In genomic region chr19:16135410-16136127, GRCh38 we compare ENCODE assay signal across 28 cellular contexts. TPM values are rescaled to one million over a fixed set of nuclear protein-coding genes. Genes with fewer than 3 reads are reported as not detected.
A peak's percentile ranks its signal among the peaks of the same experiment; 100 is the strongest.
DNase-seq lines count a peak whose midpoint lies in the region; ATAC-seq, FAIRE-seq and TF ChIP-seq lines count a peak whose summit lies in the region.
"Had no signal": no experiment of that assay in that cellular context is flagged by ENCODE, and none has a peak within 500 bp of the region (broad histone marks: within the 10 kb centered on the region; RNA-seq: fewer than 3 reads in every experiment).

No MANE protein-coding gene starts in this region.

- no peak overlapping the region for H3K4me3 ChIP-seq in MM.1S (ENCODE audit: low read length)
- no peak overlapping the region for H3K4me3 ChIP-seq in K562
- H3K4me3 ChIP-seq: A549, coronary artery, GM23248, mucosa of descending colon, spleen had no signal

- in situ Hi-C loops in K562 (cut with MboI) = no loop called here

- TF ChIP-seq CTCF in MM.1S (IDR thresholded peaks at IDR 0.05; ENCODE audit: low read length) (no peak), K562 (IDR thresholded peaks at IDR 0.05 in 2 of 3, conservative IDR thresholded peaks at IDR 0.05 in 1 of 3; ENCODE audit: insufficient read depth in 2 of 3, low read depth in 1 of 3, low read length in 3 of 3) (no peak), GM10248 (IDR thresholded peaks at IDR 0.05; ENCODE audit: control extremely low read depth, extremely low read depth, low read depth, missing control alignments) (no peak)

- CTCF ChIA-PET in K562 (lab: Yijun Ruan, JAX; ENCODE audit: low intra/inter-chr PET ratio) (no interaction called here), GM10248 (lab: Yijun Ruan, JAX) (interaction anchor here (1.1 to 1.9 kb wide), 6 partner anchors 12 to 25 kb away, joined by 3 to 7 read pairs (median 5); no protein-coding TSS in a partner anchor)
- CTCF ChIA-PET in activated CD4-positive, alpha-beta T cell treated with anti-CD3 and anti-CD28 coated beads, Interleukin-2, amount 10 ng/mL, durations not matched to agents 7 days and 5 days (lab: Charles Lee) = no interaction called here

- H3K27me3 ChIP-seq in MM.1S (replicated peaks; ENCODE audit: insufficient read depth, low read length) (no peaks in the 10 kb centered on the region), K562 (ENCODE audit: control insufficient read depth in 2 of 2, insufficient read depth in 2 of 2, low read length in 2 of 2) (no peaks in the 10 kb centered on the region)
- H3K27me3 ChIP-seq: spleen had no signal

- no peak overlapping the region for H3K4me2 ChIP-seq in MM.1S (ENCODE audit: low read depth, low read length)
- no peak overlapping the region for H3K4me2 ChIP-seq in K562 (ENCODE audit: insufficient read depth, low read length)
- H3K4me2 ChIP-seq: A549 had no signal

- H3K4me1 Mint-ChIP-seq in T-helper 2 cell treated with Interferon-gamma antibody and Interleukin-4, amounts not matched to agents 5 μg/mL and 100 μg/mL, for 36 hours (ENCODE audit: low read depth) = peaks cover 23% of the 10 kb centered on the region
- peaks cover 62% of the 10 kb centered on the region for H3K4me1 Mint-ChIP-seq in stimulated activated effector memory CD8-positive, alpha-beta T cell treated with anti-CD3 and anti-CD28 coated beads, Interleukin-12 subunit alpha, Interleukin-12 subunit beta, amount 100 ng/mL, for 72 hours
- H3K4me1 Mint-ChIP-seq in activated CD4-positive, alpha-beta T cell treated with anti-CD3 and anti-CD28 coated beads, Interleukin-2, amount 10 ng/mL, durations not matched to agents 7 days and 5 days = peaks cover 15% of the 10 kb centered on the region

- peaks cover 40% of the 10 kb centered on the region for H3K4me1 ChIP-seq in MM.1S (ENCODE audit: low read length)
- no peaks in the 10 kb centered on the region; a peak in 1 of 5 replicates for H3K4me1 ChIP-seq in K562 (replicated peaks in 1 of 2; ENCODE audit: control insufficient read depth in 2 of 2, insufficient read depth in 2 of 2, low read length in 2 of 2)
- H3K4me1 ChIP-seq: A549 had no signal

- H3K9me3 ChIP-seq in MM.1S (replicated peaks; ENCODE audit: insufficient read depth, low read length) (no peaks in the 10 kb centered on the region), K562 (replicated peaks; ENCODE audit: control insufficient read depth, insufficient read depth, low read depth, low read length) (no peaks in the 10 kb centered on the region)
- H3K9me3 ChIP-seq: A549, mucosa of descending colon, spleen had no signal

- no TSS peak for BruUV-seq in K562 (replicated peaks; lab: Mats Ljungman, UMichigan)

- 64% methylated on average over 3 of the region's 4 CpGs for WGBS in K562 (ENCODE audit: insufficient coverage, low coverage, missing lambda C conversion rate)

- no peaks in the 10 kb centered on the region for H3K27me3 Mint-ChIP-seq in T-helper 2 cell treated with Interferon-gamma antibody and Interleukin-4, amounts not matched to agents 5 μg/mL and 100 μg/mL, for 36 hours (ENCODE audit: low read depth)
- H3K27me3 Mint-ChIP-seq in activated CD4-positive, alpha-beta T cell treated with anti-CD3 and anti-CD28 coated beads, Interleukin-2, amount 10 ng/mL, durations not matched to agents 7 days and 5 days = no peaks in the 10 kb centered on the region

- peaks cover 5% of the 10 kb centered on the region for H3K9me3 Mint-ChIP-seq in T-helper 2 cell treated with Interferon-gamma antibody and Interleukin-4, amounts not matched to agents 5 μg/mL and 100 μg/mL, for 36 hours
- peaks cover 4% of the 10 kb centered on the region for H3K9me3 Mint-ChIP-seq in stimulated activated effector memory CD8-positive, alpha-beta T cell treated with anti-CD3 and anti-CD28 coated beads, Interleukin-12 subunit alpha, Interleukin-12 subunit beta, amount 100 ng/mL, for 72 hours
- peaks cover 8% of the 10 kb centered on the region for H3K9me3 Mint-ChIP-seq in activated CD4-positive, alpha-beta T cell treated with anti-CD3 and anti-CD28 coated beads, Interleukin-2, amount 10 ng/mL, durations not matched to agents 7 days and 5 days

- no peaks in the 10 kb centered on the region for H3K9me1 ChIP-seq in K562 (ENCODE audit: control insufficient read depth, insufficient read depth, low read length)

- FAIRE-seq in K562 (lab: Jason Lieb, UNC) = peak; percentile 49
- FAIRE-seq: A549, bronchial epithelial cell, GM12892, urothelium cell line had no signal

- no peak overlapping the region for H3K4me3 Mint-ChIP-seq in T-helper 2 cell treated with Interferon-gamma antibody and Interleukin-4, amounts not matched to agents 5 μg/mL and 100 μg/mL, for 36 hours
- H3K4me3 Mint-ChIP-seq in stimulated activated effector memory CD8-positive, alpha-beta T cell treated with anti-CD3 and anti-CD28 coated beads, Interleukin-12 subunit alpha, Interleukin-12 subunit beta, amount 100 ng/mL, for 72 hours = no peak overlapping the region
- no peak overlapping the region for H3K4me3 Mint-ChIP-seq in activated CD4-positive, alpha-beta T cell treated with anti-CD3 and anti-CD28 coated beads, Interleukin-2, amount 10 ng/mL, durations not matched to agents 7 days and 5 days

- H4K20me1 ChIP-seq in MM.1S (ENCODE audit: insufficient read depth, low read length) = no peaks in the 10 kb centered on the region
- H4K20me1 ChIP-seq in K562 (replicated peaks; ENCODE audit: control insufficient read depth, insufficient read depth, low read length) = peaks cover 4% of the 10 kb centered on the region; the same call in 1 of the 2 replicates

- DNase-seq in T-helper 2 cell treated with Interferon-gamma antibody and Interleukin-4, amounts not matched to agents 5 μg/mL and 100 μg/mL, for 36 hours (ENCODE audit: low spot score) = no peak
- DNase-seq in T-helper 2 cell = no peak
- DNase-seq in MM.1S = no peak
- no peak for DNase-seq in K562 (ENCODE audit: extremely low read depth in 1 of 4, low spot score in 3 of 4)
- no peak for DNase-seq in stimulated activated effector memory CD8-positive, alpha-beta T cell treated with anti-CD3 and anti-CD28 coated beads, Interleukin-12 subunit alpha, Interleukin-12 subunit beta, amount 100 ng/mL, for 72 hours (ENCODE audit: low spot score in 2 of 2)
- no peak for DNase-seq in NCI-H446 treated with DMSO at 0.1 percent for 48 hours (lab: John Stamatoyannopoulos, UW)
- DNase-seq in GM10248 (ENCODE audit: extremely low spot score) = no peak
- DNase-seq in activated CD4-positive, alpha-beta T cell treated with anti-CD3 and anti-CD28 coated beads, Interleukin-2, amount 10 ng/mL, durations not matched to agents 7 days and 5 days = no peak
- DNase-seq: activated CD8-positive, alpha-beta memory T cell treated with anti-CD3 and anti-CD28 coated beads, Interleukin-2, amount 50 U/mL, for 4 hours; activated gamma-delta T cell treated with Interleukin-2 at 50 U/mL for 16 hours; amniotic stem cell; GM23248; left ventricle myocardium superior; mucosa of descending colon; NCI-H1048; NCI-H187 treated with DMSO at 0.1 percent for 48 hours; NCI-H345; RPMI8226; spleen; stimulated activated CD4-positive, alpha-beta T cell treated with anti-CD3 and anti-CD28 coated beads, Interleukin-4, amount 100 ng/mL, for 24 hours; substantia nigra had no signal

- TF ChIP-seq EP300 in K562 (IDR thresholded peaks at IDR 0.05; ENCODE audit: low read length) = no peak

- H3K27ac ChIP-seq in MM.1S (ENCODE audit: low read length) (peak overlapping the region; percentile 92; the same call in 1 of the 2 replicates), K562 (ENCODE audit: extremely low read depth, low read depth, low read length) (no peak overlapping the region)
- H3K27ac ChIP-seq: A549, coronary artery, GM23248 had no signal

- H3K36me3 Mint-ChIP-seq in T-helper 2 cell treated with Interferon-gamma antibody and Interleukin-4, amounts not matched to agents 5 μg/mL and 100 μg/mL, for 36 hours (ENCODE audit: low read depth) = peaks cover 43% of the 10 kb centered on the region
- peaks cover 63% of the 10 kb centered on the region for H3K36me3 Mint-ChIP-seq in stimulated activated effector memory CD8-positive, alpha-beta T cell treated with anti-CD3 and anti-CD28 coated beads, Interleukin-12 subunit alpha, Interleukin-12 subunit beta, amount 100 ng/mL, for 72 hours
- peaks cover 43% of the 10 kb centered on the region for H3K36me3 Mint-ChIP-seq in activated CD4-positive, alpha-beta T cell treated with anti-CD3 and anti-CD28 coated beads, Interleukin-2, amount 10 ng/mL, durations not matched to agents 7 days and 5 days (ENCODE audit: low read depth)

- no peak; the same call in 2 of the 3 replicates for ATAC-seq in K562
- ATAC-seq in stimulated activated effector memory CD8-positive, alpha-beta T cell treated with anti-CD3 and anti-CD28 coated beads, Interleukin-12 subunit alpha, Interleukin-12 subunit beta, amount 100 ng/mL, for 72 hours = no peak

- peaks cover 31% of the 10 kb centered on the region for H3K79me2 ChIP-seq in MM.1S (ENCODE audit: low read length)
- no peaks in the 10 kb centered on the region for H3K79me2 ChIP-seq in K562 (ENCODE audit: control insufficient read depth, insufficient read depth, low read length)

- TF ChIP-seq POLR2A in K562 (conservative IDR thresholded peaks at IDR 0.05) = no peak; the same call in 1 of the 2 replicates

- peaks cover 47% of the 10 kb centered on the region for H3F3A ChIP-seq in MM.1S (ENCODE audit: insufficient read depth, low read length)

- intact Hi-C loops in K562 (cut with micrococcal nuclease) = no loop called here

- TF ChIP-seq RAD21 in K562 (CRISPR knock-in tag; conservative IDR thresholded peaks at IDR 0.05 in 1 of 2, IDR thresholded peaks at IDR 0.05 in 1 of 2) = no peak

- H3K9ac ChIP-seq in MM.1S (ENCODE audit: low read length) = no peak overlapping the region
- H3K9ac ChIP-seq in K562 (ENCODE audit: insufficient read depth in 1 of 2, low read depth in 2 of 2, low read length in 2 of 2) = no peak overlapping the region; a peak in 1 of 4 replicates
- H3K9ac ChIP-seq: GM23248 had no signal

- no peaks in the 10 kb centered on the region for H3K9me2 ChIP-seq in MM.1S (replicated peaks; ENCODE audit: insufficient read depth, low read length)

- H3K27ac Mint-ChIP-seq in T-helper 2 cell treated with Interferon-gamma antibody and Interleukin-4, amounts not matched to agents 5 μg/mL and 100 μg/mL, for 36 hours = peak overlapping the region; percentile 34
- H3K27ac Mint-ChIP-seq in stimulated activated effector memory CD8-positive, alpha-beta T cell treated with anti-CD3 and anti-CD28 coated beads, Interleukin-12 subunit alpha, Interleukin-12 subunit beta, amount 100 ng/mL, for 72 hours = peak overlapping the region; percentile 69
- H3K27ac Mint-ChIP-seq in activated CD4-positive, alpha-beta T cell treated with anti-CD3 and anti-CD28 coated beads, Interleukin-2, amount 10 ng/mL, durations not matched to agents 7 days and 5 days = no peak overlapping the region

- H3K36me3 ChIP-seq in MM.1S (replicated peaks; ENCODE audit: insufficient read depth, low read length) (peaks cover 12% of the 10 kb centered on the region), K562 (ENCODE audit: control insufficient read depth, insufficient read depth, low read length) (peaks cover 29% of the 10 kb centered on the region; the same call in 2 of the 3 replicates)

- POLR2A ChIA-PET in K562 (lab: Yijun Ruan, JAX) (interaction anchor here (0.6 to 0.8 kb wide), 2 partner anchors 12 to 38 kb away, joined by 3 to 4 read pairs; no protein-coding TSS in a partner anchor), GM10248 (lab: Yijun Ruan, JAX) (interaction anchor here (0.6 kb wide), 1 partner anchor 16 kb away, joined by 3 read pairs; no protein-coding TSS in a partner anchor)
- POLR2A ChIA-PET in activated CD4-positive, alpha-beta T cell treated with anti-CD3 and anti-CD28 coated beads, Interleukin-2, amount 10 ng/mL, durations not matched to agents 7 days and 5 days (lab: Charles Lee) = no interaction called here

- H2AFZ ChIP-seq in MM.1S (ENCODE audit: low read length) (no peak overlapping the region), K562 (ENCODE audit: low read depth, low read length) (no peak overlapping the region)
- H2AFZ ChIP-seq: GM23248 had no signal

RNA-seq across cellular contexts. Expression of gene HSH2D, which starts 7.9 kb away (rescaled TPM):
- 0.81 TPM in 1 of 2 replicates, not detected in the other for total RNA-seq in K562 (2011; cell fraction: chromatin; rRNA removed; ENCODE audit: low replicate concordance)
- 0.39 and 0.67 TPM in 2 replicates for total RNA-seq in K562 (2011; cell fraction: nucleolus; rRNA removed)
- total RNA-seq in K562 (2011; cell fraction: nucleoplasm; rRNA removed) = 0.37 TPM in 1 of 2 replicates, not detected in the other
- 0.18 and 0.29 TPM in 2 replicates for total RNA-seq in K562 (2014; rRNA removed)
- 0.15 and 0.19 TPM in 2 replicates for total RNA-seq in K562 (2014; rRNA removed; fragmentation: Illumina TruSeq; extraction: Trizol)
- 1.1 TPM in 2 replicates for total RNA-seq in K562 (2015; rRNA removed; fragmentation: Illumina TruSeq; extraction: Trizol)
- total RNA-seq in K562 (2021) = 0.16 and 0.42 TPM in 2 replicates
- polyA plus RNA-seq in K562 (2011; rRNA removed) = 0.33 and 0.39 TPM in 2 replicates
- 0.44 and 0.69 TPM in 2 replicates for polyA plus RNA-seq in K562 (2011; cell fraction: cytosol; rRNA removed)
- 0.68 and 0.69 TPM in 2 replicates for polyA plus RNA-seq in K562 (2011; cell fraction: nucleus; rRNA removed)
- 0.40 and 3.0 TPM in 2 replicates for polyA plus RNA-seq in K562 (2012)
- polyA plus RNA-seq in K562 (2014; fragmentation: Illumina TruSeq; extraction: Trizol) = 0.30 and 0.42 TPM in 2 replicates
- polyA plus RNA-seq in K562 (2014; fragmentation: Nextera tagmentation; extraction: Ambion mirVana) = under 1 TPM in 1 of 2 experiments, not detected in 1; 0.03 TPM
- polyA plus RNA-seq in K562 (2014; rRNA removed) = 0.12 and 0.37 TPM in 2 replicates
- polyA minus RNA-seq in K562 (2011; rRNA and poly(A)+ RNA removed) = 0.09 TPM in 1 of 2 replicates, not detected in the other
- not detected in 2 replicates for polyA minus RNA-seq in K562 (2011; cell fraction: cytosol; rRNA and poly(A)+ RNA removed)
- 0.22 and 0.27 TPM in 2 replicates for polyA minus RNA-seq in K562 (2011; cell fraction: nucleus; rRNA and poly(A)+ RNA removed)
- total RNA-seq in activated CD4-positive, alpha-beta T cell treated with anti-CD3 and anti-CD28 coated beads, Interleukin-2, amount 10 ng/mL, durations not matched to agents 7 days and 5 days = 10 to 100 TPM; 70.7 to 76.9 TPM
- total RNA-seq: GM23248 had no signal
- polyA plus RNA-seq: BJ, GM23248 had no signal

RNA-seq across cellular contexts. Expression of gene RAB8A, which starts 23.9 kb away (rescaled TPM):
- 81.6 and 164 TPM in 2 replicates for total RNA-seq in K562 (2011; cell fraction: chromatin; rRNA removed; ENCODE audit: low replicate concordance)
- total RNA-seq in K562 (2011; cell fraction: nucleolus; rRNA removed) = 94.9 and 99.9 TPM in 2 replicates
- total RNA-seq in K562 (2011; cell fraction: nucleoplasm; rRNA removed) = 96.1 and 105 TPM in 2 replicates
- total RNA-seq in K562 (2014; rRNA removed) (42.5 and 47.2 TPM in 2 replicates), K562 (2014; rRNA removed; fragmentation: Illumina TruSeq; extraction: Trizol) (60.2 and 66.7 TPM in 2 replicates), K562 (2015; rRNA removed; fragmentation: Illumina TruSeq; extraction: Trizol) (92.0 and 102 TPM in 2 replicates), K562 (2021) (71.9 and 82.7 TPM in 2 replicates)
- polyA plus RNA-seq in K562 (2011; rRNA removed) (45.4 and 66.9 TPM in 2 replicates), K562 (2014; fragmentation: Illumina TruSeq; extraction: Trizol) (53.2 and 55.4 TPM in 2 replicates), K562 (2014; fragmentation: Nextera tagmentation; extraction: Ambion mirVana) (10 to 100 TPM; 11.2 to 13.9 TPM), K562 (2014; rRNA removed) (47.1 and 80.1 TPM in 2 replicates)
- polyA plus RNA-seq in K562 (2011; cell fraction: cytosol; rRNA removed) = 50.7 and 63.0 TPM in 2 replicates
- polyA plus RNA-seq in K562 (2011; cell fraction: nucleus; rRNA removed) = 33.2 and 35.1 TPM in 2 replicates
- polyA plus RNA-seq in K562 (2012) = 34.9 and 92.8 TPM in 2 replicates
- polyA minus RNA-seq in K562 (2011; rRNA and poly(A)+ RNA removed) = 168 and 219 TPM in 2 replicates
- 52.2 and 76.3 TPM in 2 replicates for polyA minus RNA-seq in K562 (2011; cell fraction: cytosol; rRNA and poly(A)+ RNA removed)
- polyA minus RNA-seq in K562 (2011; cell fraction: nucleus; rRNA and poly(A)+ RNA removed) = 34.5 and 60.4 TPM in 2 replicates
- total RNA-seq in activated CD4-positive, alpha-beta T cell treated with anti-CD3 and anti-CD28 coated beads, Interleukin-2, amount 10 ng/mL, durations not matched to agents 7 days and 5 days = 100 to 1,000 TPM; 167 to 175 TPM

RNA-seq across cellular contexts. Expression of gene CIB3, which starts 37.8 kb away (rescaled TPM):
- total RNA-seq in K562 (2011; cell fraction: chromatin; rRNA removed; ENCODE audit: low replicate concordance) = not detected in 2 replicates
- not detected in 2 replicates for total RNA-seq in K562 (2011; cell fraction: nucleolus; rRNA removed)
- not detected in 2 replicates for total RNA-seq in K562 (2011; cell fraction: nucleoplasm; rRNA removed)
- not detected in 2 replicates for total RNA-seq in K562 (2014; rRNA removed)
- total RNA-seq in K562 (2014; rRNA removed; fragmentation: Illumina TruSeq; extraction: Trizol) = not detected in 2 replicates
- not detected in 2 replicates for total RNA-seq in K562 (2015; rRNA removed; fragmentation: Illumina TruSeq; extraction: Trizol)
- total RNA-seq in K562 (2021) = not detected in 2 replicates
- not detected in 2 replicates for polyA plus RNA-seq in K562 (2011; rRNA removed)
- not detected in 2 replicates for polyA plus RNA-seq in K562 (2011; cell fraction: cytosol; rRNA removed)
- polyA plus RNA-seq in K562 (2011; cell fraction: nucleus; rRNA removed) = not detected in 2 replicates
- polyA plus RNA-seq in K562 (2012) = not detected in 2 replicates
- polyA plus RNA-seq in K562 (2014; fragmentation: Illumina TruSeq; extraction: Trizol) = not detected in 2 replicates
- polyA plus RNA-seq in K562 (2014; fragmentation: Nextera tagmentation; extraction: Ambion mirVana) = under 1 TPM in 1 of 2 experiments, not detected in 1; 0.08 TPM
- 0.13 TPM in 1 of 2 replicates, not detected in the other for polyA plus RNA-seq in K562 (2014; rRNA removed)
- not detected in 2 replicates for polyA minus RNA-seq in K562 (2011; rRNA and poly(A)+ RNA removed)
- polyA minus RNA-seq in K562 (2011; cell fraction: cytosol; rRNA and poly(A)+ RNA removed) = not detected in 2 replicates
- not detected in 2 replicates for polyA minus RNA-seq in K562 (2011; cell fraction: nucleus; rRNA and poly(A)+ RNA removed)
- not detected for total RNA-seq in activated CD4-positive, alpha-beta T cell treated with anti-CD3 and anti-CD28 coated beads, Interleukin-2, amount 10 ng/mL, durations not matched to agents 7 days and 5 days
- total RNA-seq: bronchial epithelial cell, GM23248, left ventricle myocardium superior, mucosa of descending colon, renal cortical epithelial cell, spleen had no signal
- polyA plus RNA-seq: A549, BJ, GM23248 had no signal

RNA-seq across cellular contexts. Expression of gene FAM32A, which starts 49.6 kb away (rescaled TPM):
- 14.8 and 20.8 TPM in 2 replicates for total RNA-seq in K562 (2011; cell fraction: chromatin; rRNA removed; ENCODE audit: low replicate concordance)
- 14.2 and 16.1 TPM in 2 replicates for total RNA-seq in K562 (2011; cell fraction: nucleolus; rRNA removed)
- 18.8 and 21.6 TPM in 2 replicates for total RNA-seq in K562 (2011; cell fraction: nucleoplasm; rRNA removed)
- 94.5 and 95.8 TPM in 2 replicates for total RNA-seq in K562 (2014; rRNA removed)
- 54.5 and 57.2 TPM in 2 replicates for total RNA-seq in K562 (2014; rRNA removed; fragmentation: Illumina TruSeq; extraction: Trizol)
- total RNA-seq in K562 (2015; rRNA removed; fragmentation: Illumina TruSeq; extraction: Trizol) = 70.9 and 73.7 TPM in 2 replicates
- total RNA-seq in K562 (2021) = 44.9 and 45.9 TPM in 2 replicates
- 82.6 and 96.7 TPM in 2 replicates for polyA plus RNA-seq in K562 (2011; rRNA removed)
- polyA plus RNA-seq in K562 (2011; cell fraction: cytosol; rRNA removed) = 84.9 and 85.1 TPM in 2 replicates
- 37.5 and 41.1 TPM in 2 replicates for polyA plus RNA-seq in K562 (2011; cell fraction: nucleus; rRNA removed)
- polyA plus RNA-seq in K562 (2012) = 50.8 and 60.4 TPM in 2 replicates
- 76.2 and 77.8 TPM in 2 replicates for polyA plus RNA-seq in K562 (2014; fragmentation: Illumina TruSeq; extraction: Trizol)
- 10 to 100 TPM; 30.7 to 43.0 TPM for polyA plus RNA-seq in K562 (2014; fragmentation: Nextera tagmentation; extraction: Ambion mirVana)
- polyA plus RNA-seq in K562 (2014; rRNA removed) = 94.5 and 102 TPM in 2 replicates
- 28.1 and 34.6 TPM in 2 replicates for polyA minus RNA-seq in K562 (2011; rRNA and poly(A)+ RNA removed)
- 14.7 and 21.1 TPM in 2 replicates for polyA minus RNA-seq in K562 (2011; cell fraction: cytosol; rRNA and poly(A)+ RNA removed)
- polyA minus RNA-seq in K562 (2011; cell fraction: nucleus; rRNA and poly(A)+ RNA removed) = 6.2 and 10.3 TPM in 2 replicates
- 10 to 100 TPM; 64.1 to 76.8 TPM for total RNA-seq in activated CD4-positive, alpha-beta T cell treated with anti-CD3 and anti-CD28 coated beads, Interleukin-2, amount 10 ng/mL, durations not matched to agents 7 days and 5 days

RNA-seq across cellular contexts. Expression of gene TPM4, which starts 59.3 kb away (rescaled TPM):
- total RNA-seq in K562 (2011; cell fraction: chromatin; rRNA removed; ENCODE audit: low replicate concordance) = 73.0 and 113 TPM in 2 replicates
- total RNA-seq in K562 (2011; cell fraction: nucleolus; rRNA removed) = 52.4 and 58.9 TPM in 2 replicates
- 66.6 and 115 TPM in 2 replicates for total RNA-seq in K562 (2011; cell fraction: nucleoplasm; rRNA removed)
- total RNA-seq in K562 (2014; rRNA removed) (76.3 and 82.9 TPM in 2 replicates), K562 (2014; rRNA removed; fragmentation: Illumina TruSeq; extraction: Trizol) (81.8 and 91.3 TPM in 2 replicates), K562 (2015; rRNA removed; fragmentation: Illumina TruSeq; extraction: Trizol) (106 and 111 TPM in 2 replicates), K562 (2021) (61.2 and 63.6 TPM in 2 replicates)
- polyA plus RNA-seq in K562 (2011; rRNA removed) (104 and 126 TPM in 2 replicates), K562 (2014; fragmentation: Illumina TruSeq; extraction: Trizol) (87.6 and 108 TPM in 2 replicates), K562 (2014; fragmentation: Nextera tagmentation; extraction: Ambion mirVana) (10 to 100 TPM; 28.1 to 34.0 TPM), K562 (2014; rRNA removed) (77.4 and 86.3 TPM in 2 replicates)
- polyA plus RNA-seq in K562 (2011; cell fraction: cytosol; rRNA removed) = 36.8 and 82.5 TPM in 2 replicates
- 30.6 and 46.4 TPM in 2 replicates for polyA plus RNA-seq in K562 (2011; cell fraction: nucleus; rRNA removed)
- polyA plus RNA-seq in K562 (2012) = 90.1 and 265 TPM in 2 replicates
- 79.9 and 121 TPM in 2 replicates for polyA minus RNA-seq in K562 (2011; rRNA and poly(A)+ RNA removed)
- polyA minus RNA-seq in K562 (2011; cell fraction: cytosol; rRNA and poly(A)+ RNA removed) = 31.3 and 61.1 TPM in 2 replicates
- 17.5 and 35.4 TPM in 2 replicates for polyA minus RNA-seq in K562 (2011; cell fraction: nucleus; rRNA and poly(A)+ RNA removed)
- 100 to 1,000 TPM; 422 to 485 TPM for total RNA-seq in activated CD4-positive, alpha-beta T cell treated with anti-CD3 and anti-CD28 coated beads, Interleukin-2, amount 10 ng/mL, durations not matched to agents 7 days and 5 days

Comparison
In these comparisons a context has a peak if more than half of its experiments do, and no peak if none do; other contexts are left out.
1. RNA of gene HSH2D, which starts 7.9 kb away (total RNA-seq): 70.7 to 76.9 TPM in activated CD4-positive, alpha-beta T cell treated with anti-CD3 and anti-CD28 coated beads, Interleukin-2, amount 10 ng/mL, durations not matched to agents 7 days and 5 days; 0.15 to 1.1 TPM in K562; every median in the first group is over 10 times any median in the second.